In the genomic region with DNA sequence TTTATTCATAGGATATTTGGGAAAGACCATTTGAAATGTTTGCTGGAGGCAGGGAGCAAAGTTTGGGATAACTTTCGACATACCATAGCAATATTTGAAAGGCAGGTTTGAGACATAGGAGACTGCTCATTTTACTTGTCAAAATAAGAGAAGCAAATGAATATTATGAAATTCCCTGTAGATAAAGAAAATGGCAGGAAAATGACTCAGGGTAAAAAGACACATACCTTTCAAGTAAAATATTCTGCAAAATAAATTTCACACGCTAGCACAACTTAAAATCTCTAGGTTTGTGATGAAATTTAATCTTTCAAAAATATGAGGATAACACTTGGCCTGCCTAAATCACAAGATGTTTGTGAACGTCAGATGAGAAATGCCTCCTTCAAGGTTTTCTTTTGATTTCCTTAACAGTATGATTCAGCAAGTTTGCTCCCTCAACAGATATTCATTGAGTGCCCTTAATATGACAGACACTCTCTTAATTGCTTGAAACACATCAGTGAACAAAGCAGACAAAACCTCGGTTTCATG, we compare ENCODE assay signal across 1 cellular context.
TF ChIP-seq lines count a peak whose summit lies in the region.

No MANE protein-coding gene starts in this region.

TF ChIP-seq in HepG2, 621 proteins besides CTCF, POLR2A, EP300 and RAD21:
- TF ChIP-seq HNF4A (CRISPR knock-in tag; IDR thresholded peaks at IDR 0.05) (no peak), ZBTB2 (CRISPR knock-in tag; IDR thresholded peaks at IDR 0.05; ENCODE audit: low read depth) (no peak), SPEN (CRISPR knock-in tag; IDR thresholded peaks at IDR 0.05; ENCODE audit: low read depth) (no peak), ZNF564 (CRISPR knock-in tag; IDR thresholded peaks at IDR 0.05) (no peak), EZH2 (conservative IDR thresholded peaks at IDR 0.05; ENCODE audit: low read depth, low read length) (no peak), ZFX (CRISPR knock-in tag; IDR thresholded peaks at IDR 0.05; ENCODE audit: low read depth) (no peak), ZNF274 (CRISPR knock-in tag; IDR thresholded peaks at IDR 0.05) (no peak), HINFP (CRISPR knock-in tag; IDR thresholded peaks at IDR 0.05; ENCODE audit: low read depth) (no peak), ZNF737 (CRISPR knock-in tag; IDR thresholded peaks at IDR 0.05; ENCODE audit: borderline replicate concordance) (no peak)
- TF ChIP-seq, protein P1, sequence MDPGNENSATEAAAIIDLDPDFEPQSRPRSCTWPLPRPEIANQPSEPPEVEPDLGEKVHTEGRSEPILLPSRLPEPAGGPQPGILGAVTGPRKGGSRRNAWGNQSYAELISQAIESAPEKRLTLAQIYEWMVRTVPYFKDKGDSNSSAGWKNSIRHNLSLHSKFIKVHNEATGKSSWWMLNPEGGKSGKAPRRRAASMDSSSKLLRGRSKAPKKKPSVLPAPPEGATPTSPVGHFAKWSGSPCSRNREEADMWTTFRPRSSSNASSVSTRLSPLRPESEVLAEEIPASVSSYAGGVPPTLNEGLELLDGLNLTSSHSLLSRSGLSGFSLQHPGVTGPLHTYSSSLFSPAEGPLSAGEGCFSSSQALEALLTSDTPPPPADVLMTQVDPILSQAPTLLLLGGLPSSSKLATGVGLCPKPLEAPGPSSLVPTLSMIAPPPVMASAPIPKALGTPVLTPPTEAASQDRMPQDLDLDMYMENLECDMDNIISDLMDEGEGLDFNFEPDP (CRISPR knock-in tag; conservative IDR thresholded peaks at IDR 0.05): no peak
TF ChIP-seq in HepG2: peak in this region for 0.
